Comparison of ENCODE assay signal across 8 cellular contexts in the genomic region with DNA sequence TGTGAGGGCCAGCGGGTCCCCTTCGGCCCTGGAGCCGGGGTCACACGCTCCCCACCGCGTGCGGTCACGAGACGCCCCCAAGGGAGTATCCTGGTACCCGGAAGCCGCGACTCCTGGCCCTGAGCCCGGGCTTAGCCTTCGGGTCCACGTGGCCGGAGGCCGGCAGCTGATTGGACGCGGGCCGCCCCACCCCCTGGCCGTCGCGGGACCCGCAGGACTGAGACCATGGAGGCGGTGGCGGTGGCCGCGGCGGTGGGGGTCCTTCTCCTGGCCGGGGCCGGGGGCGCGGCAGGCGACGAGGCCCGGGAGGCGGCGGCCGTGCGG. TPM values are rescaled to one million over a fixed set of nuclear protein-coding genes. Genes with fewer than 3 reads are reported as not detected.
DNase-seq lines count a peak whose midpoint lies in the region; ATAC-seq and TF ChIP-seq lines count a peak whose summit lies in the region.

A gene (plus strand): TSS at position 194 of the 324 bp plus-strand sequence. CDS start 32 bp downstream, at position 226.

- peak within 1 kb of the TSS; percentile 62 for H3K4me3 ChIP-seq in lower leg skin (ENCODE audit: low read depth, poor library complexity, severe bottlenecking)

- ATAC-seq in GM19351 (IDR thresholded peaks at IDR 0.05; ENCODE audit: unreplicated experiment) (peak; percentile 80), HG03469 (IDR thresholded peaks at IDR 0.05; ENCODE audit: unreplicated experiment) (peak; percentile 61)

- TF ChIP-seq POLR2A in lower leg skin (IDR thresholded peaks at IDR 0.05) = no peak

- WGBS in lower leg skin, 2 donors = 0 to 2% methylated on average over 6 to 12 of the region's 40 CpGs

- intact Hi-C loops in lower leg skin (cut with DNase I; ENCODE audit: low total_unique reads) = no loop called here

- peak; percentile 57 to 98 (median 92) for DNase-seq in C1 segment of cervical spinal cord (lab: John Stamatoyannopoulos, UW)
- DNase-seq in NCI-H748 (lab: John Stamatoyannopoulos, UW; ENCODE audit: unreplicated experiment) = peak; percentile 94
- peak; percentile 87 to 91 for DNase-seq in activated CD4-positive, alpha-beta T cell treated with anti-CD3 and anti-CD28 coated beads, Interleukin-2, amount 50 U/mL, for 48 hours
- DNase-seq in dermis microvascular lymphatic vessel endothelial cell (ENCODE audit: low read depth in 2 of 2) = peak; percentile 72 to 90
- DNase-seq in lower leg skin (ENCODE audit: low spot score in 2 of 2) = peak; percentile 95 to 100
- DNase-seq in stimulated activated CD4-positive, alpha-beta T cell treated with anti-CD3 and anti-CD28 coated beads, Interleukin-4, amount 100 ng/mL, for 48 hours (ENCODE audit: low read depth in 2 of 2) = peak; percentile 82 to 88

- TF ChIP-seq CTCF in lower leg skin (IDR thresholded peaks at IDR 0.05) = no peak

RNA-seq across cellular contexts. Expression of the gene that starts here (rescaled TPM):
- total RNA-seq in dermis microvascular lymphatic vessel endothelial cell (19.3 and 42.9 TPM in 2 replicates), lower leg skin (10 to 100 TPM; 32.9 to 50.5 (median 36.7) TPM)

Comparison
In these comparisons a context has a peak if more than half of its experiments do, and no peak if none do; other contexts are left out.
1. Peak in every context shown above with its lines: DNase-seq, ATAC-seq and H3K4me3 ChIP-seq.